1 cellular context compared by ENCODE assay signal in the genomic region with DNA sequence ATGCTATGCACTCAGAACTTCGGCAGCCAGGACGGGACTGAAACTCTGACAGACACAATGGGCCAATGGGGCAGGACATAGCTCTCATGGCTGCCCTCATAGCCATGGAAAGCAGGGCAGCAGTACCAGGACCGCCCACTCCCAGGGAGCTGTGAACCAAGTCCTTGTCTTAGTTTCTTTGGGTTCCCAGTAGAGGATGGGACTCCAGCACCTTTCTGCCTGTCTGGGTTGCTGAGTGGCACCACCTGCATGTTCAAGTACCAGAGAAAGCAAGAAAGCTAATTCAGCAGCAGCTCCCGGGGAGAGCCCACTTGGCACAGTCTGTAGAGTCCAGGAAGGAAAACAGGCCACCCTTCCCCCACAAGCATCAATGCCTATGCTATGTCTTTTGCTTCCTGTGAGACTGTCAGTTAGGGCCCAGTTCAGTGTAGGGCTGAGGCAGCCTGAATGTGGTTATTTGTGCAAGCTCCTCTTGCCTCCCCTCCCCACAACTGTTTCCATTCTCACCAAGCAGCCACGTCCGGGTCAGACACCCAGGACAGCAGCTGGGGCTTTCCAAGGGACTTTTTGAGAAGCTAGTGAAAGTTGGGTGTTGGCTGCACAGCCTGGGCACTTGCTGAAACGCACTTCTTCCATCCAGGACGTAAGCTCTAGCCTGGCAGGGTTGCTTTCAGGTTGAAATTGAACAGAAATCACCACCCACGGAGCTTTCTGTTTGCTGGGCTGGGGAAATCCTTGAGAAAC.
TF ChIP-seq lines count a peak whose summit lies in the region.

No MANE protein-coding gene starts in this region.

TF ChIP-seq in GM12878, 131 proteins besides CTCF, POLR2A, EP300 and RAD21 (continued from another document and continues in another):
- TF ChIP-seq, protein P1, sequence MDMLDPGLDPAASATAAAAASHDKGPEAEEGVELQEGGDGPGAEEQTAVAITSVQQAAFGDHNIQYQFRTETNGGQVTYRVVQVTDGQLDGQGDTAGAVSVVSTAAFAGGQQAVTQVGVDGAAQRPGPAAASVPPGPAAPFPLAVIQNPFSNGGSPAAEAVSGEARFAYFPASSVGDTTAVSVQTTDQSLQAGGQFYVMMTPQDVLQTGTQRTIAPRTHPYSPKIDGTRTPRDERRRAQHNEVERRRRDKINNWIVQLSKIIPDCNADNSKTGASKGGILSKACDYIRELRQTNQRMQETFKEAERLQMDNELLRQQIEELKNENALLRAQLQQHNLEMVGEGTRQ (IDR thresholded peaks at IDR 0.05; ENCODE audit: borderline replicate concordance, low read depth, low read length), result no peak
- TF ChIP-seq ZNF274 (IDR thresholded peaks at IDR 0.05; ENCODE audit: insufficient read depth, insufficient read length) (no peak), IRF4 (IDR thresholded peaks at IDR 0.05; ENCODE audit: low read depth, low read length) (no peak; the same call in 1 of the 2 replicates), SUPT20H (IDR thresholded peaks at IDR 0.05; ENCODE audit: borderline replicate concordance, control insufficient read depth, low read depth, low read length) (no peak), TCF12 (IDR thresholded peaks at IDR 0.05; ENCODE audit: low read depth, low read length) (peak; percentile 88), TCF3 (IDR thresholded peaks at IDR 0.05; ENCODE audit: borderline replicate concordance, insufficient read depth, low read depth, low read length) (peak; percentile 81; the same call in 1 of the 2 replicates), STAT3 (IDR thresholded peaks at IDR 0.05; ENCODE audit: low read depth, low read length) (0 out of 2 replicates have a peak, but pooled peaks have one; percentile 18), ZNF24 (IDR thresholded peaks at IDR 0.05) (0 out of 2 replicates have a peak, but pooled peaks have one; percentile 48), ATF7 (IDR thresholded peaks at IDR 0.05; ENCODE audit: low read depth) (peak; percentile 76), ZNF384 (IDR thresholded peaks at IDR 0.05; ENCODE audit: borderline replicate concordance, low read depth, low read length) (no peak), IKZF1 (conservative IDR thresholded peaks at IDR 0.05) (peak; percentile 95), DPF2 (IDR thresholded peaks at IDR 0.05) (peak; percentile 82), CHD2 (IDR thresholded peaks at IDR 0.05; ENCODE audit: borderline replicate concordance, low read depth, low read length) (peak; percentile 92), HCFC1 (IDR thresholded peaks at IDR 0.05; ENCODE audit: low read length) (no peak), JUND (IDR thresholded peaks at IDR 0.05; ENCODE audit: low read depth, low read length) (no peak), TARDBP (IDR thresholded peaks at IDR 0.05; ENCODE audit: borderline replicate concordance) (no peak), NR2C2 (IDR thresholded peaks at IDR 0.05; ENCODE audit: borderline replicate concordance, control insufficient read depth, insufficient read length, low read depth) (no peak), LARP7 (IDR thresholded peaks at IDR 0.05) (no peak), SMARCA5 (IDR thresholded peaks at IDR 0.05) (no peak), CBX5 (IDR thresholded peaks at IDR 0.05; ENCODE audit: low read depth) (no peak), MEF2B (IDR thresholded peaks at IDR 0.05; ENCODE audit: partially characterized antibody, poor library complexity, severe bottlenecking) (peak; percentile 77), RB1 (IDR thresholded peaks at IDR 0.05; ENCODE audit: borderline replicate concordance) (no peak), ZBED1 (IDR thresholded peaks at IDR 0.05; ENCODE audit: borderline replicate concordance) (peak; percentile 81; the same call in 1 of the 2 replicates), RFX5 (IDR thresholded peaks at IDR 0.05; ENCODE audit: low read depth, low read length) (no peak), YBX1 (IDR thresholded peaks at IDR 0.05) (no peak), HDGF (IDR thresholded peaks at IDR 0.05) (no peak; the same call in 1 of the 2 replicates), NFIC (IDR thresholded peaks at IDR 0.05; ENCODE audit: low read depth, low read length) (no peak), GATAD2B (conservative IDR thresholded peaks at IDR 0.05; ENCODE audit: low read depth) (peak; percentile 88), RBBP5 (conservative IDR thresholded peaks at IDR 0.05) (no peak), SP1 (IDR thresholded peaks at IDR 0.05; ENCODE audit: low read depth, low read length) (peak; percentile 76), CHD4 (IDR thresholded peaks at IDR 0.05) (no peak), CHD1 (IDR thresholded peaks at IDR 0.05; ENCODE audit: low read depth, low read length) (peak; percentile 63; the same call in 1 of the 2 replicates)
- TF ChIP-seq, protein P2, sequence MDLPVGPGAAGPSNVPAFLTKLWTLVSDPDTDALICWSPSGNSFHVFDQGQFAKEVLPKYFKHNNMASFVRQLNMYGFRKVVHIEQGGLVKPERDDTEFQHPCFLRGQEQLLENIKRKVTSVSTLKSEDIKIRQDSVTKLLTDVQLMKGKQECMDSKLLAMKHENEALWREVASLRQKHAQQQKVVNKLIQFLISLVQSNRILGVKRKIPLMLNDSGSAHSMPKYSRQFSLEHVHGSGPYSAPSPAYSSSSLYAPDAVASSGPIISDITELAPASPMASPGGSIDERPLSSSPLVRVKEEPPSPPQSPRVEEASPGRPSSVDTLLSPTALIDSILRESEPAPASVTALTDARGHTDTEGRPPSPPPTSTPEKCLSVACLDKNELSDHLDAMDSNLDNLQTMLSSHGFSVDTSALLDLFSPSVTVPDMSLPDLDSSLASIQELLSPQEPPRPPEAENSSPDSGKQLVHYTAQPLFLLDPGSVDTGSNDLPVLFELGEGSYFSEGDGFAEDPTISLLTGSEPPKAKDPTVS (IDR thresholded peaks at IDR 0.05; ENCODE audit: low read depth, low read length), result no peak
- TF ChIP-seq, protein P3, sequence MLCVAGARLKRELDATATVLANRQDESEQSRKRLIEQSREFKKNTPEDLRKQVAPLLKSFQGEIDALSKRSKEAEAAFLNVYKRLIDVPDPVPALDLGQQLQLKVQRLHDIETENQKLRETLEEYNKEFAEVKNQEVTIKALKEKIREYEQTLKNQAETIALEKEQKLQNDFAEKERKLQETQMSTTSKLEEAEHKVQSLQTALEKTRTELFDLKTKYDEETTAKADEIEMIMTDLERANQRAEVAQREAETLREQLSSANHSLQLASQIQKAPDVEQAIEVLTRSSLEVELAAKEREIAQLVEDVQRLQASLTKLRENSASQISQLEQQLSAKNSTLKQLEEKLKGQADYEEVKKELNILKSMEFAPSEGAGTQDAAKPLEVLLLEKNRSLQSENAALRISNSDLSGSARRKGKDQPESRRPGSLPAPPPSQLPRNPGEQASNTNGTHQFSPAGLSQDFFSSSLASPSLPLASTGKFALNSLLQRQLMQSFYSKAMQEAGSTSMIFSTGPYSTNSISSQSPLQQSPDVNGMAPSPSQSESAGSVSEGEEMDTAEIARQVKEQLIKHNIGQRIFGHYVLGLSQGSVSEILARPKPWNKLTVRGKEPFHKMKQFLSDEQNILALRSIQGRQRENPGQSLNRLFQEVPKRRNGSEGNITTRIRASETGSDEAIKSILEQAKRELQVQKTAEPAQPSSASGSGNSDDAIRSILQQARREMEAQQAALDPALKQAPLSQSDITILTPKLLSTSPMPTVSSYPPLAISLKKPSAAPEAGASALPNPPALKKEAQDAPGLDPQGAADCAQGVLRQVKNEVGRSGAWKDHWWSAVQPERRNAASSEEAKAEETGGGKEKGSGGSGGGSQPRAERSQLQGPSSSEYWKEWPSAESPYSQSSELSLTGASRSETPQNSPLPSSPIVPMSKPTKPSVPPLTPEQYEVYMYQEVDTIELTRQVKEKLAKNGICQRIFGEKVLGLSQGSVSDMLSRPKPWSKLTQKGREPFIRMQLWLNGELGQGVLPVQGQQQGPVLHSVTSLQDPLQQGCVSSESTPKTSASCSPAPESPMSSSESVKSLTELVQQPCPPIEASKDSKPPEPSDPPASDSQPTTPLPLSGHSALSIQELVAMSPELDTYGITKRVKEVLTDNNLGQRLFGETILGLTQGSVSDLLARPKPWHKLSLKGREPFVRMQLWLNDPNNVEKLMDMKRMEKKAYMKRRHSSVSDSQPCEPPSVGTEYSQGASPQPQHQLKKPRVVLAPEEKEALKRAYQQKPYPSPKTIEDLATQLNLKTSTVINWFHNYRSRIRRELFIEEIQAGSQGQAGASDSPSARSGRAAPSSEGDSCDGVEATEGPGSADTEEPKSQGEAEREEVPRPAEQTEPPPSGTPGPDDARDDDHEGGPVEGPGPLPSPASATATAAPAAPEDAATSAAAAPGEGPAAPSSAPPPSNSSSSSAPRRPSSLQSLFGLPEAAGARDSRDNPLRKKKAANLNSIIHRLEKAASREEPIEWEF (IDR thresholded peaks at IDR 0.05; ENCODE audit: insufficient replicate concordance, low read depth, low read length), result peak; percentile 50
- TF ChIP-seq, protein P4, sequence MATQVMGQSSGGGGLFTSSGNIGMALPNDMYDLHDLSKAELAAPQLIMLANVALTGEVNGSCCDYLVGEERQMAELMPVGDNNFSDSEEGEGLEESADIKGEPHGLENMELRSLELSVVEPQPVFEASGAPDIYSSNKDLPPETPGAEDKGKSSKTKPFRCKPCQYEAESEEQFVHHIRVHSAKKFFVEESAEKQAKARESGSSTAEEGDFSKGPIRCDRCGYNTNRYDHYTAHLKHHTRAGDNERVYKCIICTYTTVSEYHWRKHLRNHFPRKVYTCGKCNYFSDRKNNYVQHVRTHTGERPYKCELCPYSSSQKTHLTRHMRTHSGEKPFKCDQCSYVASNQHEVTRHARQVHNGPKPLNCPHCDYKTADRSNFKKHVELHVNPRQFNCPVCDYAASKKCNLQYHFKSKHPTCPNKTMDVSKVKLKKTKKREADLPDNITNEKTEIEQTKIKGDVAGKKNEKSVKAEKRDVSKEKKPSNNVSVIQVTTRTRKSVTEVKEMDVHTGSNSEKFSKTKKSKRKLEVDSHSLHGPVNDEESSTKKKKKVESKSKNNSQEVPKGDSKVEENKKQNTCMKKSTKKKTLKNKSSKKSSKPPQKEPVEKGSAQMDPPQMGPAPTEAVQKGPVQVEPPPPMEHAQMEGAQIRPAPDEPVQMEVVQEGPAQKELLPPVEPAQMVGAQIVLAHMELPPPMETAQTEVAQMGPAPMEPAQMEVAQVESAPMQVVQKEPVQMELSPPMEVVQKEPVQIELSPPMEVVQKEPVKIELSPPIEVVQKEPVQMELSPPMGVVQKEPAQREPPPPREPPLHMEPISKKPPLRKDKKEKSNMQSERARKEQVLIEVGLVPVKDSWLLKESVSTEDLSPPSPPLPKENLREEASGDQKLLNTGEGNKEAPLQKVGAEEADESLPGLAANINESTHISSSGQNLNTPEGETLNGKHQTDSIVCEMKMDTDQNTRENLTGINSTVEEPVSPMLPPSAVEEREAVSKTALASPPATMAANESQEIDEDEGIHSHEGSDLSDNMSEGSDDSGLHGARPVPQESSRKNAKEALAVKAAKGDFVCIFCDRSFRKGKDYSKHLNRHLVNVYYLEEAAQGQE (IDR thresholded peaks at IDR 0.05; ENCODE audit: low read depth, low read length), result peak; percentile 58; the same call in 1 of the 2 replicates
- TF ChIP-seq, protein P5, sequence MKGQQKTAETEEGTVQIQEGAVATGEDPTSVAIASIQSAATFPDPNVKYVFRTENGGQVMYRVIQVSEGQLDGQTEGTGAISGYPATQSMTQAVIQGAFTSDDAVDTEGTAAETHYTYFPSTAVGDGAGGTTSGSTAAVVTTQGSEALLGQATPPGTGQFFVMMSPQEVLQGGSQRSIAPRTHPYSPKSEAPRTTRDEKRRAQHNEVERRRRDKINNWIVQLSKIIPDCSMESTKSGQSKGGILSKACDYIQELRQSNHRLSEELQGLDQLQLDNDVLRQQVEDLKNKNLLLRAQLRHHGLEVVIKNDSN (IDR thresholded peaks at IDR 0.05; ENCODE audit: borderline replicate concordance, extremely low read length, insufficient read depth, low read depth, low read length), result no peak
- TF ChIP-seq, protein P6, sequence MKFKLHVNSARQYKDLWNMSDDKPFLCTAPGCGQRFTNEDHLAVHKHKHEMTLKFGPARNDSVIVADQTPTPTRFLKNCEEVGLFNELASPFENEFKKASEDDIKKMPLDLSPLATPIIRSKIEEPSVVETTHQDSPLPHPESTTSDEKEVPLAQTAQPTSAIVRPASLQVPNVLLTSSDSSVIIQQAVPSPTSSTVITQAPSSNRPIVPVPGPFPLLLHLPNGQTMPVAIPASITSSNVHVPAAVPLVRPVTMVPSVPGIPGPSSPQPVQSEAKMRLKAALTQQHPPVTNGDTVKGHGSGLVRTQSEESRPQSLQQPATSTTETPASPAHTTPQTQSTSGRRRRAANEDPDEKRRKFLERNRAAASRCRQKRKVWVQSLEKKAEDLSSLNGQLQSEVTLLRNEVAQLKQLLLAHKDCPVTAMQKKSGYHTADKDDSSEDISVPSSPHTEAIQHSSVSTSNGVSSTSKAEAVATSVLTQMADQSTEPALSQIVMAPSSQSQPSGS (IDR thresholded peaks at IDR 0.05; ENCODE audit: low read length), result no peak
- TF ChIP-seq, protein P7, sequence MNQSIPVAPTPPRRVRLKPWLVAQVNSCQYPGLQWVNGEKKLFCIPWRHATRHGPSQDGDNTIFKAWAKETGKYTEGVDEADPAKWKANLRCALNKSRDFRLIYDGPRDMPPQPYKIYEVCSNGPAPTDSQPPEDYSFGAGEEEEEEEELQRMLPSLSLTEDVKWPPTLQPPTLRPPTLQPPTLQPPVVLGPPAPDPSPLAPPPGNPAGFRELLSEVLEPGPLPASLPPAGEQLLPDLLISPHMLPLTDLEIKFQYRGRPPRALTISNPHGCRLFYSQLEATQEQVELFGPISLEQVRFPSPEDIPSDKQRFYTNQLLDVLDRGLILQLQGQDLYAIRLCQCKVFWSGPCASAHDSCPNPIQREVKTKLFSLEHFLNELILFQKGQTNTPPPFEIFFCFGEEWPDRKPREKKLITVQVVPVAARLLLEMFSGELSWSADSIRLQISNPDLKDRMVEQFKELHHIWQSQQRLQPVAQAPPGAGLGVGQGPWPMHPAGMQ (IDR thresholded peaks at IDR 0.05; ENCODE audit: borderline replicate concordance), result no peak
- TF ChIP-seq, protein P8, sequence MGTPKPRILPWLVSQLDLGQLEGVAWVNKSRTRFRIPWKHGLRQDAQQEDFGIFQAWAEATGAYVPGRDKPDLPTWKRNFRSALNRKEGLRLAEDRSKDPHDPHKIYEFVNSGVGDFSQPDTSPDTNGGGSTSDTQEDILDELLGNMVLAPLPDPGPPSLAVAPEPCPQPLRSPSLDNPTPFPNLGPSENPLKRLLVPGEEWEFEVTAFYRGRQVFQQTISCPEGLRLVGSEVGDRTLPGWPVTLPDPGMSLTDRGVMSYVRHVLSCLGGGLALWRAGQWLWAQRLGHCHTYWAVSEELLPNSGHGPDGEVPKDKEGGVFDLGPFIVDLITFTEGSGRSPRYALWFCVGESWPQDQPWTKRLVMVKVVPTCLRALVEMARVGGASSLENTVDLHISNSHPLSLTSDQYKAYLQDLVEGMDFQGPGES (IDR thresholded peaks at IDR 0.05), result no peak; the same call in 1 of the 2 replicates
